7 cellular contexts compared by ENCODE assay signal in the genomic region with DNA sequence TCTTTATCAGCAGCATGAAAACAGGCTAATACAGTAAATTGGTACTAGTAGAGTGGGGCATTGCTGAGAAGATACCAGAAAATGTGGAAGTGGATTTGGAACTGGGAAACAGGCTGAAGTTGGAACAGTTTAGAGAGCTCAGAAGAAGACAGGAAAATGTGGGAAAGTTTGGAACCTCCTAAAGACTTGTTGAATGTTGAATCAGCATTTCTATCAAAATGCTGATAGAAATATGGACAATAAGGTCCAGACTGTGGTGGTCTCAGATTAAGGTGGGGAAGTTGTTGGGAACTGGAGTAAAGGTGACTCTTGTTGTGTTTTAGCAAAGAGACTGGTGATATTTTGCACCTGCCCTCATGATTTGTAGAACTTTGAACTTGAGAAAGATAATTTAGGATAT.
"Had no signal": no experiment of that assay in that cellular context is flagged by ENCODE, and none has a peak within 500 bp of the region (broad histone marks: within the 10 kb centered on the region; RNA-seq: fewer than 3 reads in every experiment).

No MANE protein-coding gene starts in this region.

- H3K27ac Mint-ChIP-seq: H9 had no signal

- H3K4me2 ChIP-seq: KMS-11 had no signal

- H3K4me3 ChIP-seq: GM23248 had no signal

- H3K27ac ChIP-seq: GM23248, KMS-11 had no signal

- FAIRE-seq: H1, H54, HTR-8/SVneo had no signal

- H2AFZ ChIP-seq: GM23248 had no signal

- H3K9ac ChIP-seq: GM23248, KMS-11 had no signal

- H3K4me3 Mint-ChIP-seq: H9 had no signal

- DNase-seq: GM23248, H9, HCEC 1CT had no signal
